Comparison of ENCODE assay signal across 8 cellular contexts in genomic region chr2:183078163-183078466, GRCh38. TPM values are rescaled to one million over a fixed set of nuclear protein-coding genes. Genes with fewer than 3 reads are reported as not detected.
DNase-seq lines count a peak whose midpoint lies in the region; ATAC-seq and TF ChIP-seq lines count a peak whose summit lies in the region.

No MANE protein-coding gene starts in this region.

- H3K27ac Mint-ChIP-seq in activated naive CD4-positive, alpha-beta T cell treated with anti-CD3 and anti-CD28 coated beads, Interleukin-2, amount 50 U/mL, for 24 hours, result no peak overlapping the region
- peak overlapping the region; percentile 94 for H3K27ac Mint-ChIP-seq in progenitor cell of endocrine pancreas

- peak overlapping the region; percentile 97 for H3K4me3 Mint-ChIP-seq in activated naive CD4-positive, alpha-beta T cell treated with anti-CD3 and anti-CD28 coated beads, Interleukin-2, amount 50 U/mL, for 24 hours
- H3K4me3 Mint-ChIP-seq in progenitor cell of endocrine pancreas (ENCODE audit: low read depth), result peak overlapping the region; percentile 81

- intact Hi-C loops in Right ventricle myocardium superior (cut with DNase I), result no loop called here

- peak; percentile 79 for ATAC-seq in Right ventricle myocardium superior (ENCODE audit: poor library complexity)

- no peak for DNase-seq in activated naive CD4-positive, alpha-beta T cell treated with Interleukin-2 at 50 U/mL for 16 hours
- no peak for DNase-seq in Right ventricle myocardium superior
- DNase-seq in progenitor cell of endocrine pancreas (ENCODE audit: low spot score, unreplicated experiment), result no peak
- no peak for DNase-seq in activated gamma-delta T cell (lab: John Stamatoyannopoulos, UW)
- no peak for DNase-seq in HT-29 (ENCODE audit: low spot score)
- DNase-seq in NCI-H1048 (lab: John Stamatoyannopoulos, UW), result no peak

- no peaks in the 10 kb centered on the region for H3K9me3 Mint-ChIP-seq in activated naive CD4-positive, alpha-beta T cell treated with anti-CD3 and anti-CD28 coated beads, Interleukin-2, amount 50 U/mL, for 24 hours
- H3K9me3 Mint-ChIP-seq in progenitor cell of endocrine pancreas (ENCODE audit: low read depth), result no peaks in the 10 kb centered on the region

- H3K36me3 Mint-ChIP-seq in activated naive CD4-positive, alpha-beta T cell treated with anti-CD3 and anti-CD28 coated beads, Interleukin-2, amount 50 U/mL, for 24 hours, result no peaks in the 10 kb centered on the region
- H3K36me3 Mint-ChIP-seq in progenitor cell of endocrine pancreas (ENCODE audit: insufficient read depth), result no peaks in the 10 kb centered on the region

- no peak for TF ChIP-seq CTCF in WI38 (IDR thresholded peaks at IDR 0.05; ENCODE audit: low read depth, low read length)
- no peak for TF ChIP-seq CTCF in progenitor cell of endocrine pancreas (IDR thresholded peaks at IDR 0.05; ENCODE audit: unreplicated experiment)

- peaks cover 18% of the 10 kb centered on the region for H3K4me1 Mint-ChIP-seq in activated naive CD4-positive, alpha-beta T cell treated with anti-CD3 and anti-CD28 coated beads, Interleukin-2, amount 50 U/mL, for 24 hours
- H3K4me1 Mint-ChIP-seq in progenitor cell of endocrine pancreas (ENCODE audit: low read depth), result peaks cover 3% of the 10 kb centered on the region

- no peaks in the 10 kb centered on the region for H3K27me3 Mint-ChIP-seq in activated naive CD4-positive, alpha-beta T cell treated with anti-CD3 and anti-CD28 coated beads, Interleukin-2, amount 50 U/mL, for 24 hours
- no peaks in the 10 kb centered on the region for H3K27me3 Mint-ChIP-seq in progenitor cell of endocrine pancreas

- peak overlapping the region; percentile 85 for H3K4me3 ChIP-seq in WI38 (ENCODE audit: low read depth, low read length)

RNA-seq across cellular contexts. Expression of gene DUSP19, which starts 0.4 kb away (rescaled TPM):
- total RNA-seq in Right ventricle myocardium superior, result 10.8 TPM
- total RNA-seq in progenitor cell of endocrine pancreas, result 1.9 and 2.2 TPM in 2 replicates
- 0.37 and 0.51 TPM in 2 replicates for total RNA-seq in HT-29 (2014; rRNA removed; shearing (Covaris generic))

RNA-seq across cellular contexts. Expression of gene NCKAP1, which starts 39.9 kb away (rescaled TPM):
- total RNA-seq in Right ventricle myocardium superior, result 128 TPM
- total RNA-seq in progenitor cell of endocrine pancreas, result 108 and 111 TPM in 2 replicates
- 43.2 and 45.7 TPM in 2 replicates for total RNA-seq in HT-29 (2014; rRNA removed; shearing (Covaris generic))

RNA-seq across cellular contexts. Expression of gene NUP35, which starts 46.1 kb away (rescaled TPM):
- total RNA-seq in Right ventricle myocardium superior (9.6 TPM), progenitor cell of endocrine pancreas (18.1 and 20.9 TPM in 2 replicates)
- 14.1 and 14.6 TPM in 2 replicates for total RNA-seq in HT-29 (2014; rRNA removed; shearing (Covaris generic))
